1 cellular context compared by ENCODE assay signal in genomic region chr13:99606322-99607089, GRCh38.
A peak's percentile ranks its signal among the peaks of the same experiment; 100 is the strongest.
TF ChIP-seq lines count a peak whose summit lies in the region.

Gene CLYBL (plus strand): TSS chr13:99606690.

TF ChIP-seq in K562, 482 proteins besides CTCF, POLR2A, EP300 and RAD21 (continued from another document and continues in another):
- no peak for TF ChIP-seq FOXA1 (IDR thresholded peaks at IDR 0.05; ENCODE audit: borderline replicate concordance)
- no peak for TF ChIP-seq ZKSCAN3 (CRISPR knock-in tag; IDR thresholded peaks at IDR 0.05)
- no peak for TF ChIP-seq CREBBP (IDR thresholded peaks at IDR 0.05; ENCODE audit: low read depth, low read length)
- no peak for TF ChIP-seq ADNP (tag; IDR thresholded peaks at IDR 0.05)
- TF ChIP-seq COPS2 (conservative IDR thresholded peaks at IDR 0.05), result no peak
- no peak for TF ChIP-seq HMBOX1 (IDR thresholded peaks at IDR 0.05)
- TF ChIP-seq ARID3A (IDR thresholded peaks at IDR 0.05; ENCODE audit: borderline replicate concordance, low read depth, low read length), result no peak
- no peak for TF ChIP-seq IRF2 (CRISPR knock-in tag; IDR thresholded peaks at IDR 0.05)
- peak; percentile 72 for TF ChIP-seq CCNT2 (IDR thresholded peaks at IDR 0.05; ENCODE audit: borderline replicate concordance, extremely low read depth, insufficient read length, low read depth, low read length)
- TF ChIP-seq CBX3 (IDR thresholded peaks at IDR 0.05; ENCODE audit: borderline replicate concordance in 1 of 2, low read length in 2 of 2), result no peak
- TF ChIP-seq ZNF134 (CRISPR knock-in tag; conservative IDR thresholded peaks at IDR 0.05), result no peak
- peak; percentile 98 for TF ChIP-seq HNRNPLL (IDR thresholded peaks at IDR 0.05; ENCODE audit: low read depth, low read length, poor library complexity, severe bottlenecking)
- no peak for TF ChIP-seq CGGBP1 (CRISPR knock-in tag; IDR thresholded peaks at IDR 0.05)
- no peak for TF ChIP-seq ZNF140 (CRISPR knock-in tag; IDR thresholded peaks at IDR 0.05)
- TF ChIP-seq RBFOX2 (IDR thresholded peaks at IDR 0.05; ENCODE audit: low read depth, low read length), result peak; percentile 85
- no peak for TF ChIP-seq HOXB6 (CRISPR knock-in tag; IDR thresholded peaks at IDR 0.05; ENCODE audit: borderline replicate concordance)
- TF ChIP-seq SREBF2 (CRISPR knock-in tag; IDR thresholded peaks at IDR 0.05), result no peak
- no peak for TF ChIP-seq ETS2 (tag; IDR thresholded peaks at IDR 0.05; ENCODE audit: borderline replicate concordance, poor library complexity, severe bottlenecking)
- peak; percentile 56 for TF ChIP-seq L3MBTL2 (IDR thresholded peaks at IDR 0.05)
- no peak for TF ChIP-seq ZFP36 (IDR thresholded peaks at IDR 0.05; ENCODE audit: low read depth, low read length, partially characterized antibody)
- TF ChIP-seq NCOA4 (IDR thresholded peaks at IDR 0.05; ENCODE audit: partially characterized antibody), result no peak
- TF ChIP-seq RBBP5 (IDR thresholded peaks at IDR 0.05; ENCODE audit: borderline replicate concordance, insufficient read depth, low read length, poor library complexity, severe bottlenecking), result peak; percentile 76
- TF ChIP-seq ZNF77 (CRISPR knock-in tag; IDR thresholded peaks at IDR 0.05), result no peak
- no peak for TF ChIP-seq KAT2B (IDR thresholded peaks at IDR 0.05; ENCODE audit: low read depth, low read length)
- TF ChIP-seq CBFA2T3 (IDR thresholded peaks at IDR 0.05), result no peak
- TF ChIP-seq GTF2A2 (tag; IDR thresholded peaks at IDR 0.05), result no peak
- TF ChIP-seq HNRNPH1 (optimal IDR thresholded peaks at IDR 0.05; ENCODE audit: low read depth, low read length), result no peak
- TF ChIP-seq FOXJ3 (CRISPR knock-in tag; IDR thresholded peaks at IDR 0.05), result no peak
- peak in 1 of 2 experiments; percentile 82; a peak in 2 of 4 replicates for TF ChIP-seq ZNF639 (CRISPR knock-in tag; conservative IDR thresholded peaks at IDR 0.05 in 1 of 2, IDR thresholded peaks at IDR 0.05 in 1 of 2)
- TF ChIP-seq PTBP1 (IDR thresholded peaks at IDR 0.05; ENCODE audit: low read depth, low read length), result no peak
- TF ChIP-seq ZFX (CRISPR knock-in tag; IDR thresholded peaks at IDR 0.05), result peak; percentile 77
- no peak for TF ChIP-seq DLX4 (CRISPR knock-in tag; IDR thresholded peaks at IDR 0.05)
- no peak for TF ChIP-seq FOXK1 (CRISPR knock-in tag; IDR thresholded peaks at IDR 0.05; ENCODE audit: borderline replicate concordance)
- TF ChIP-seq CREB3L1 (IDR thresholded peaks at IDR 0.05; ENCODE audit: borderline replicate concordance, low read depth), result no peak
- no peak for TF ChIP-seq CHD1 (IDR thresholded peaks at IDR 0.05; ENCODE audit: low read length)
- no peak for TF ChIP-seq EHMT2 (IDR thresholded peaks at IDR 0.05)
- TF ChIP-seq BRD9 (IDR thresholded peaks at IDR 0.05; ENCODE audit: low read depth, partially characterized antibody), result no peak
- peak; percentile 82 for TF ChIP-seq EGR1 (conservative IDR thresholded peaks at IDR 0.05)
- TF ChIP-seq FUS (optimal IDR thresholded peaks at IDR 0.05; ENCODE audit: low read depth, low read length), result no peak
- TF ChIP-seq YY1 (IDR thresholded peaks at IDR 0.05; ENCODE audit: borderline replicate concordance in 1 of 3, control insufficient read depth in 1 of 3, extremely low read depth in 1 of 3, insufficient read depth in 3 of 3, insufficient read length in 1 of 3, insufficient replicate concordance in 2 of 3, low read depth in 1 of 3, low read length in 2 of 3), result peak; percentile 62 to 92 (median 87)
- TF ChIP-seq ERF (CRISPR knock-in tag; IDR thresholded peaks at IDR 0.05), result peak; percentile 60; the same call in 1 of the 2 replicates
- TF ChIP-seq ZNF395 (CRISPR knock-in tag; IDR thresholded peaks at IDR 0.05), result no peak
- TF ChIP-seq MTA3 (IDR thresholded peaks at IDR 0.05; ENCODE audit: borderline replicate concordance), result peak; percentile 70; the same call in 1 of the 2 replicates
- TF ChIP-seq XRCC5 (IDR thresholded peaks at IDR 0.05; ENCODE audit: low read depth, low read length), result 0 out of 2 replicates have a peak, but pooled peaks have one; percentile 18
- TF ChIP-seq ZNF696 (CRISPR knock-in tag; conservative IDR thresholded peaks at IDR 0.05), result no peak
- TF ChIP-seq ZKSCAN8 (CRISPR knock-in tag; IDR thresholded peaks at IDR 0.05), result no peak
- TF ChIP-seq FOXK2 (conservative IDR thresholded peaks at IDR 0.05 in 1 of 2, IDR thresholded peaks at IDR 0.05 in 1 of 2; ENCODE audit: low read depth in 2 of 2), result no peak
- TF ChIP-seq ZSCAN32 (CRISPR knock-in tag; IDR thresholded peaks at IDR 0.05), result no peak
- TF ChIP-seq CHD2 (IDR thresholded peaks at IDR 0.05; ENCODE audit: low read depth, low read length), result no peak
- no peak for TF ChIP-seq NFATC3 (IDR thresholded peaks at IDR 0.05)
- TF ChIP-seq MEF2A (IDR thresholded peaks at IDR 0.05; ENCODE audit: control insufficient read depth, low read depth, low read length), result no peak
- peak; percentile 80 for TF ChIP-seq MYC (IDR thresholded peaks at IDR 0.05; ENCODE audit: low read depth, low read length)
- TF ChIP-seq MYC (CRISPR knock-in tag; IDR thresholded peaks at IDR 0.05; ENCODE audit: borderline replicate concordance, low read depth), result no peak
- no peak for TF ChIP-seq ZNF740 (CRISPR knock-in tag; IDR thresholded peaks at IDR 0.05)
- 0 out of 4 replicates have a peak, but pooled peaks of 1 of the 2 experiments have one; percentile 32 for TF ChIP-seq ZNF740 (tag; IDR thresholded peaks at IDR 0.05)
- no peak for TF ChIP-seq HNRNPL (IDR thresholded peaks at IDR 0.05; ENCODE audit: low read depth, low read length)
- TF ChIP-seq MCM5 (IDR thresholded peaks at IDR 0.05; ENCODE audit: low read depth), result no peak
- TF ChIP-seq ZNF511 (CRISPR knock-in tag; IDR thresholded peaks at IDR 0.05), result no peak
- TF ChIP-seq TRIM24 (IDR thresholded peaks at IDR 0.05), result 0 out of 4 replicates have a peak, but pooled peaks of 1 of the 2 experiments have one; percentile 12
- TF ChIP-seq EP400 (IDR thresholded peaks at IDR 0.05), result peak; percentile 78; the same call in 1 of the 2 replicates
- TF ChIP-seq FOS (IDR thresholded peaks at IDR 0.05; ENCODE audit: extremely low read depth, insufficient read length), result no peak
- TF ChIP-seq NCOR1 (IDR thresholded peaks at IDR 0.05), result no peak
- no peak for TF ChIP-seq SMARCA5 (IDR thresholded peaks at IDR 0.05)
- peak; percentile 87 for TF ChIP-seq TBP (optimal IDR thresholded peaks at IDR 0.05; ENCODE audit: low read depth, low read length)
- TF ChIP-seq E2F1 (CRISPR knock-in tag; IDR thresholded peaks at IDR 0.05), result no peak
- no peak for TF ChIP-seq MLX (CRISPR knock-in tag; conservative IDR thresholded peaks at IDR 0.05)
- peak; percentile 31 to 60; a peak in 2 of 4 replicates for TF ChIP-seq MAZ (CRISPR knock-in tag; conservative IDR thresholded peaks at IDR 0.05 in 1 of 2, IDR thresholded peaks at IDR 0.05 in 1 of 2)
